In the genomic region with DNA sequence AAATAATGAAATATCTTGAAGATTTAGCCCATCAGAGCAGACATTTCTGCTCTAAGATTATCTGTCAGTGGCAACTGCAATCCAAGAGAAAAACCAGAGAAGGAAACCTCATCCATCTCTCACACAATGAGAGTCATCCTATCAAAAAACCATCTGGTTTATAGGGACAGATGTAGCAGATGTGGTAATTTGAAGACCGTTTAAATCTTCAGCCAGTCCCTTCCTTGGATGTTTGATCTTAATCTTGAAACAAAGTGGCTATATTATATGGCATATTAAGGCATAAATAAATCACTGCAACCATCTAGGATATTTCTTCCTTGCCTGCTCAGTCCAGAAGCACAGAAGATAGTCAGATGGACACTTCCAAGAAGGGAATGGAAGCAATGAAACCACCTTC, we compare ENCODE assay signal across 19 cellular contexts.
"Had no signal": no experiment of that assay in that cellular context is flagged by ENCODE, and none has a peak within 500 bp of the region (broad histone marks: within the 10 kb centered on the region; RNA-seq: fewer than 3 reads in every experiment).

No MANE protein-coding gene starts in this region.

- DNase-seq: KBM-7, MV-4-11, NCI-H1048, NCI-H1105, NCI-H1417, NCI-H1436 treated with DMSO at 0.1 percent for 48 hours, NCI-H1694, NCI-H187 treated with DMSO at 0.1 percent for 48 hours, NCI-H2029 treated with DMSO at 0.1 percent for 48 hours, NCI-H226, NCI-H446, NCI-H510A, NCI-H526 treated with DMSO at 0.1 percent for 48 hours, NCI-H748 treated with DMSO at 0.1 percent for 48 hours, Right ventricle myocardium superior, RPMI8226, SIG-M5 had no signal

- H3K4me1 ChIP-seq: SJSA1 had no signal

- H3K27ac ChIP-seq: HL-60, SJSA1 had no signal

- H3K27me3 ChIP-seq: SJSA1 had no signal

- H3K9me3 ChIP-seq: SJSA1 had no signal

- H3K4me3 ChIP-seq: SJSA1 had no signal

- H3K36me3 ChIP-seq: SJSA1 had no signal
